Comparison of ENCODE assay signal across 8 cellular contexts in genomic region chr11:68002575-68002942, GRCh38. TPM values are rescaled to one million over a fixed set of nuclear protein-coding genes. Genes with fewer than 3 reads are reported as not detected.
DNase-seq lines count a peak whose midpoint lies in the region; ATAC-seq and TF ChIP-seq lines count a peak whose summit lies in the region.

No MANE protein-coding gene starts in this region.

- no peak for DNase-seq in nephron progenitor cell
- no peak for DNase-seq in islet precursor cell
- no peak for DNase-seq in NCI-H82 treated with DMSO at 0.1 percent for 48 hours (lab: John Stamatoyannopoulos, UW; ENCODE audit: unreplicated experiment)
- no peak for DNase-seq in occipital lobe (lab: John Stamatoyannopoulos, UW)

- peak overlapping the region; percentile 46 for H3K27ac Mint-ChIP-seq in activated T-helper 17 cell treated with anti-CD3 and anti-CD28 coated beads, Interleukin-2, amount 50 U/mL, for 72 hours
- H3K27ac Mint-ChIP-seq in nephron progenitor cell: no peak overlapping the region

- ATAC-seq in GM18511 (IDR thresholded peaks at IDR 0.05; ENCODE audit: unreplicated experiment) (peak; percentile 13), HG03045 (IDR thresholded peaks at IDR 0.05; ENCODE audit: unreplicated experiment) (peak; percentile 12), GM19455 (IDR thresholded peaks at IDR 0.05; ENCODE audit: unreplicated experiment) (no peak)
- no peak for ATAC-seq in activated T-helper 17 cell treated with anti-CD3 and anti-CD28 coated beads, Interleukin-2, amount 50 U/mL, for 72 hours (replicated peaks)

- no peaks in the 10 kb centered on the region for H3K9me3 Mint-ChIP-seq in activated T-helper 17 cell treated with anti-CD3 and anti-CD28 coated beads, Interleukin-2, amount 50 U/mL, for 72 hours
- no peaks in the 10 kb centered on the region for H3K9me3 Mint-ChIP-seq in nephron progenitor cell

- no peaks in the 10 kb centered on the region for H3K36me3 Mint-ChIP-seq in activated T-helper 17 cell treated with anti-CD3 and anti-CD28 coated beads, Interleukin-2, amount 50 U/mL, for 72 hours (ENCODE audit: low read depth)
- no peaks in the 10 kb centered on the region for H3K36me3 Mint-ChIP-seq in nephron progenitor cell (ENCODE audit: low read depth)

- H3K4me3 Mint-ChIP-seq in activated T-helper 17 cell treated with anti-CD3 and anti-CD28 coated beads, Interleukin-2, amount 50 U/mL, for 72 hours: peak overlapping the region; percentile 66
- peak overlapping the region; percentile 81 for H3K4me3 Mint-ChIP-seq in nephron progenitor cell

- H3K4me1 Mint-ChIP-seq in activated T-helper 17 cell treated with anti-CD3 and anti-CD28 coated beads, Interleukin-2, amount 50 U/mL, for 72 hours: peaks cover under 1% of the 10 kb centered on the region
- H3K4me1 Mint-ChIP-seq in nephron progenitor cell: peaks cover 16% of the 10 kb centered on the region

- H3K27me3 Mint-ChIP-seq in activated T-helper 17 cell treated with anti-CD3 and anti-CD28 coated beads, Interleukin-2, amount 50 U/mL, for 72 hours: no peaks in the 10 kb centered on the region
- peaks cover 66% of the 10 kb centered on the region for H3K27me3 Mint-ChIP-seq in nephron progenitor cell (ENCODE audit: low read depth, poor library complexity)

- TF ChIP-seq CTCF in nephron progenitor cell (IDR thresholded peaks at IDR 0.05): no peak

RNA-seq across cellular contexts. Expression of gene UNC93B1, which starts 1.3 kb away (rescaled TPM):
- total RNA-seq in activated T-helper 17 cell treated with anti-CD3 and anti-CD28 coated beads, Interleukin-2, amount 50 U/mL, for 72 hours: 10 to 100 TPM; 13.1 to 14.8 TPM
- total RNA-seq in occipital lobe: 4.1 TPM

RNA-seq across cellular contexts. Expression of gene ALDH3B1, which starts 7.6 kb away (rescaled TPM):
- under 1 TPM in 1 of 2 donors, not detected in 1; 0.08 TPM for total RNA-seq in activated T-helper 17 cell treated with anti-CD3 and anti-CD28 coated beads, Interleukin-2, amount 50 U/mL, for 72 hours
- 0.94 TPM for total RNA-seq in occipital lobe

RNA-seq across cellular contexts. Expression of gene NDUFS8, which starts 27.9 kb away (rescaled TPM):
- total RNA-seq in activated T-helper 17 cell treated with anti-CD3 and anti-CD28 coated beads, Interleukin-2, amount 50 U/mL, for 72 hours: 100 to 1,000 TPM in 1 of 2 donors, 10 to 100 TPM in 1; 75.0 to 131 TPM
- total RNA-seq in occipital lobe: 42.3 TPM

RNA-seq across cellular contexts. Expression of gene TCIRG1, which starts 36.3 kb away (rescaled TPM):
- 100 to 1,000 TPM; 217 to 244 TPM for total RNA-seq in activated T-helper 17 cell treated with anti-CD3 and anti-CD28 coated beads, Interleukin-2, amount 50 U/mL, for 72 hours
- total RNA-seq in occipital lobe: 3.1 TPM

Comparison
In these comparisons a context has a peak if more than half of its experiments do, and no peak if none do; other contexts are left out.
1. ATAC-seq: peak in GM18511 (single experiment) and HG03045 (single experiment); none in activated T-helper 17 cell treated with anti-CD3 and anti-CD28 coated beads, Interleukin-2, amount 50 U/mL, for 72 hours (single experiment) and GM19455 (single experiment).